In the genomic region with DNA sequence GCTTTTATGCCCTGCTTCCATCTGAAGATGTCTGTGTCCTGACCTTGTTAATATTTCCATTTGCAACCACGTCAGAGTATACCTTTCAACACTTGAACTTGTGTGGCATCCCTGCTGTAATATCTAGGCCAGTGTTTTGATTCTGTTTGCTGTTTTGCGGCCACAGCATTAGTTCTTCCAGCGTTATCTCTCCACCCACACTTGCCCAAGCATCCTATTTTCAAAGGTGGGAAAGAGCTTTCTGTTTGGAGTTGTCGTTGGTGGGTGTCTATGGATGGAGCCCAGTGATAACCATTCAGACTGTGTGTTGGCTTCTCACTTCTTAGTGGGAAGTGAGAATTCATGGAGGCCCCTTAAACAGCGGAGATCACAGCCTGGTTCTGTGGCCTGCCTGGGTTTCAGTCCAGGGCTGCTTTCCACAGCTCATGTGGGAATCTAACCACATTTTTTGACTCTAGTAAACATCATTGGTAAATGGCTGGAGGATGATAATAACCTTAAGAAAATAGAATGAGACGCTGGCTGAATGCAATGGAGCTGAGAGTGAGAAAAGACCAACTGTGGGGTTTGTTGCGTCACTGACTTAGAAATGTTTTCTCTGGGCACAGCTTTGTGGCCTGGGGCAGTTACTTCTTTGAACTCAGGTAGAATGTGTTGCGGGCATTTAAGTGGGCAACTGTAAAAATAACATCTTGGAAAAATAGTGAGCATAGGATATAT, we compare ENCODE assay signal across 12 cellular contexts. TPM values are rescaled to one million over a fixed set of nuclear protein-coding genes. Genes with fewer than 3 reads are reported as not detected.
DNase-seq lines count a peak whose midpoint lies in the region; ATAC-seq, FAIRE-seq and TF ChIP-seq lines count a peak whose summit lies in the region.
"Had no signal": no experiment of that assay in that cellular context is flagged by ENCODE, and none has a peak within 500 bp of the region (broad histone marks: within the 10 kb centered on the region; RNA-seq: fewer than 3 reads in every experiment).

No MANE protein-coding gene starts in this region.

- 81% methylated on average over 8 of the region's 8 CpGs for WGBS in A549 (ENCODE audit: missing lambda C conversion rate)

- H3K27ac Mint-ChIP-seq in memory B cell: peak overlapping the region; percentile 45
- H3K27ac Mint-ChIP-seq: stimulated activated naive CD8-positive, alpha-beta T cell treated with anti-CD3 and anti-CD28 coated beads, Interleukin-15, Interleukin-2, amounts not matched to agents 100 ng/mL and 50 ng/mL, for 24 hours had no signal

- no peaks in the 10 kb centered on the region for H3K9me3 ChIP-seq in A549

- peaks cover 86% of the 10 kb centered on the region for H3K4me1 Mint-ChIP-seq in memory B cell

- peaks cover 14% of the 10 kb centered on the region for H3K4me1 ChIP-seq in A549

- no peak for TF ChIP-seq CTCF in A549 (IDR thresholded peaks at IDR 0.05)

- H3K27me3 Mint-ChIP-seq in memory B cell: no peaks in the 10 kb centered on the region
- H3K27me3 Mint-ChIP-seq: stimulated activated naive CD8-positive, alpha-beta T cell treated with anti-CD3 and anti-CD28 coated beads, Interleukin-15, Interleukin-2, amounts not matched to agents 100 ng/mL and 50 ng/mL, for 24 hours had no signal

- no peak overlapping the region for H3K4me3 ChIP-seq in A549
- H3K4me3 ChIP-seq: cardiac muscle cell had no signal

- TF ChIP-seq EP300 in A549 (IDR thresholded peaks at IDR 0.05): no peak

- DNase-seq in A549 (ENCODE audit: low read depth in 1 of 2, low spot score in 1 of 2) (no peak), HUDEP-2 (lab: John Stamatoyannopoulos, UW; ENCODE audit: unreplicated experiment in 76 of 76) (peak in 72 of 76 experiments; percentile 8 to 83 (median 46)), amniotic epithelial cell (ENCODE audit: low read depth) (peak; percentile 74), memory B cell (ENCODE audit: low spot score in 2 of 2) (no peak), NCI-H1417 (lab: John Stamatoyannopoulos, UW) (no peak), NCI-H1092 treated with DMSO at 0.1 percent for 48 hours (lab: John Stamatoyannopoulos, UW) (no peak)
- no peak for DNase-seq in stimulated activated CD4-positive, alpha-beta T cell treated with anti-CD3 and anti-CD28 coated beads, Interleukin-4, amount 100 ng/mL, for 1 hour
- DNase-seq: glutamatergic neuron, NCI-H524 had no signal

- POLR2A ChIA-PET in A549 (lab: Yijun Ruan, JAX): no interaction called here

- H3K36me3 Mint-ChIP-seq in memory B cell: peaks cover 41% of the 10 kb centered on the region

- H3K27ac ChIP-seq in A549: peak overlapping the region; percentile 15 to 71; a peak in 4 of 6 replicates
- H3K27ac ChIP-seq: cardiac muscle cell had no signal

- no peak for TF ChIP-seq POLR2A in A549 (IDR thresholded peaks at IDR 0.05; ENCODE audit: low read length)

- H3K4me2 ChIP-seq in A549: peak overlapping the region; percentile 55

- TF ChIP-seq RAD21 in A549 (conservative IDR thresholded peaks at IDR 0.05 in 1 of 2, IDR thresholded peaks at IDR 0.05 in 1 of 2): no peak

- 0 out of 6 replicates have a peak, but pooled peaks of 1 of the 2 experiments have one; percentile 13 for ATAC-seq in A549
- no peak for ATAC-seq in memory B cell (ENCODE audit: low read depth)
- ATAC-seq in GM18909 (IDR thresholded peaks at IDR 0.05; ENCODE audit: poor library complexity, unreplicated experiment): no peak

- no peak overlapping the region for H3K4me3 Mint-ChIP-seq in memory B cell
- H3K4me3 Mint-ChIP-seq: stimulated activated naive CD8-positive, alpha-beta T cell treated with anti-CD3 and anti-CD28 coated beads, Interleukin-15, Interleukin-2, amounts not matched to agents 100 ng/mL and 50 ng/mL, for 24 hours had no signal

- CTCF ChIA-PET in A549 (lab: Yijun Ruan, JAX): interaction anchor here (1.2 kb wide), 1 partner anchor 146 kb away, joined by 3 read pairs; no protein-coding TSS in a partner anchor

- H3K9me3 Mint-ChIP-seq in memory B cell: peaks cover 4% of the 10 kb centered on the region
- H3K9me3 Mint-ChIP-seq: stimulated activated naive CD8-positive, alpha-beta T cell treated with anti-CD3 and anti-CD28 coated beads, Interleukin-15, Interleukin-2, amounts not matched to agents 100 ng/mL and 50 ng/mL, for 24 hours had no signal

- no peak for FAIRE-seq in A549 (lab: Jason Lieb, UNC)

TF ChIP-seq in A549, 52 proteins besides CTCF, POLR2A, EP300 and RAD21 (continues in another document):
- TF ChIP-seq CEBPB (IDR thresholded peaks at IDR 0.05) (no peak), HOXB13 (CRISPR knock-in tag; IDR thresholded peaks at IDR 0.05; ENCODE audit: low read depth) (no peak), FOXS1 (CRISPR knock-in tag; IDR thresholded peaks at IDR 0.05) (no peak), ZSCAN20 (CRISPR knock-in tag; IDR thresholded peaks at IDR 0.05) (no peak), RFX5 (IDR thresholded peaks at IDR 0.05) (no peak), KDM1A (IDR thresholded peaks at IDR 0.05; ENCODE audit: low read depth) (no peak), CBX2 (IDR thresholded peaks at IDR 0.05; ENCODE audit: borderline replicate concordance, low read depth) (no peak)
- TF ChIP-seq, protein P1, sequence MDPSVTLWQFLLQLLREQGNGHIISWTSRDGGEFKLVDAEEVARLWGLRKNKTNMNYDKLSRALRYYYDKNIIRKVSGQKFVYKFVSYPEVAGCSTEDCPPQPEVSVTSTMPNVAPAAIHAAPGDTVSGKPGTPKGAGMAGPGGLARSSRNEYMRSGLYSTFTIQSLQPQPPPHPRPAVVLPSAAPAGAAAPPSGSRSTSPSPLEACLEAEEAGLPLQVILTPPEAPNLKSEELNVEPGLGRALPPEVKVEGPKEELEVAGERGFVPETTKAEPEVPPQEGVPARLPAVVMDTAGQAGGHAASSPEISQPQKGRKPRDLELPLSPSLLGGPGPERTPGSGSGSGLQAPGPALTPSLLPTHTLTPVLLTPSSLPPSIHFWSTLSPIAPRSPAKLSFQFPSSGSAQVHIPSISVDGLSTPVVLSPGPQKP (IDR thresholded peaks at IDR 0.05; ENCODE audit: low read depth, low read length): no peak
- TF ChIP-seq, protein P2, sequence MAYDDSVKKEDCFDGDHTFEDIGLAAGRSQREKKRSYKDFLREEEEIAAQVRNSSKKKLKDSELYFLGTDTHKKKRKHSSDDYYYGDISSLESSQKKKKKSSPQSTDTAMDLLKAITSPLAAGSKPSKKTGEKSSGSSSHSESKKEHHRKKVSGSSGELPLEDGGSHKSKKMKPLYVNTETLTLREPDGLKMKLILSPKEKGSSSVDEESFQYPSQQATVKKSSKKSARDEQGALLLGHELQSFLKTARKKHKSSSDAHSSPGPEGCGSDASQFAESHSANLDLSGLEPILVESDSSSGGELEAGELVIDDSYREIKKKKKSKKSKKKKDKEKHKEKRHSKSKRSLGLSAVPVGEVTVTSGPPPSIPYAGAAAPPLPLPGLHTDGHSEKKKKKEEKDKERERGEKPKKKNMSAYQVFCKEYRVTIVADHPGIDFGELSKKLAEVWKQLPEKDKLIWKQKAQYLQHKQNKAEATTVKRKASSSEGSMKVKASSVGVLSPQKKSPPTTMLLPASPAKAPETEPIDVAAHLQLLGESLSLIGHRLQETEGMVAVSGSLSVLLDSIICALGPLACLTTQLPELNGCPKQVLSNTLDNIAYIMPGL (CRISPR knock-in tag; IDR thresholded peaks at IDR 0.05; ENCODE audit: borderline replicate concordance): no peak
- TF ChIP-seq, protein P3, sequence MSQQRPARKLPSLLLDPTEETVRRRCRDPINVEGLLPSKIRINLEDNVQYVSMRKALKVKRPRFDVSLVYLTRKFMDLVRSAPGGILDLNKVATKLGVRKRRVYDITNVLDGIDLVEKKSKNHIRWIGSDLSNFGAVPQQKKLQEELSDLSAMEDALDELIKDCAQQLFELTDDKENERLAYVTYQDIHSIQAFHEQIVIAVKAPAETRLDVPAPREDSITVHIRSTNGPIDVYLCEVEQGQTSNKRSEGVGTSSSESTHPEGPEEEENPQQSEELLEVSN (IDR thresholded peaks at IDR 0.05; ENCODE audit: borderline replicate concordance, low read depth): no peak
- TF ChIP-seq, protein P4, sequence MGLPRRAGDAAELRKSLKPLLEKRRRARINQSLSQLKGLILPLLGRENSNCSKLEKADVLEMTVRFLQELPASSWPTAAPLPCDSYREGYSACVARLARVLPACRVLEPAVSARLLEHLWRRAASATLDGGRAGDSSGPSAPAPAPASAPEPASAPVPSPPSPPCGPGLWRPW (IDR thresholded peaks at IDR 0.05): no peak
- TF ChIP-seq, protein P5, sequence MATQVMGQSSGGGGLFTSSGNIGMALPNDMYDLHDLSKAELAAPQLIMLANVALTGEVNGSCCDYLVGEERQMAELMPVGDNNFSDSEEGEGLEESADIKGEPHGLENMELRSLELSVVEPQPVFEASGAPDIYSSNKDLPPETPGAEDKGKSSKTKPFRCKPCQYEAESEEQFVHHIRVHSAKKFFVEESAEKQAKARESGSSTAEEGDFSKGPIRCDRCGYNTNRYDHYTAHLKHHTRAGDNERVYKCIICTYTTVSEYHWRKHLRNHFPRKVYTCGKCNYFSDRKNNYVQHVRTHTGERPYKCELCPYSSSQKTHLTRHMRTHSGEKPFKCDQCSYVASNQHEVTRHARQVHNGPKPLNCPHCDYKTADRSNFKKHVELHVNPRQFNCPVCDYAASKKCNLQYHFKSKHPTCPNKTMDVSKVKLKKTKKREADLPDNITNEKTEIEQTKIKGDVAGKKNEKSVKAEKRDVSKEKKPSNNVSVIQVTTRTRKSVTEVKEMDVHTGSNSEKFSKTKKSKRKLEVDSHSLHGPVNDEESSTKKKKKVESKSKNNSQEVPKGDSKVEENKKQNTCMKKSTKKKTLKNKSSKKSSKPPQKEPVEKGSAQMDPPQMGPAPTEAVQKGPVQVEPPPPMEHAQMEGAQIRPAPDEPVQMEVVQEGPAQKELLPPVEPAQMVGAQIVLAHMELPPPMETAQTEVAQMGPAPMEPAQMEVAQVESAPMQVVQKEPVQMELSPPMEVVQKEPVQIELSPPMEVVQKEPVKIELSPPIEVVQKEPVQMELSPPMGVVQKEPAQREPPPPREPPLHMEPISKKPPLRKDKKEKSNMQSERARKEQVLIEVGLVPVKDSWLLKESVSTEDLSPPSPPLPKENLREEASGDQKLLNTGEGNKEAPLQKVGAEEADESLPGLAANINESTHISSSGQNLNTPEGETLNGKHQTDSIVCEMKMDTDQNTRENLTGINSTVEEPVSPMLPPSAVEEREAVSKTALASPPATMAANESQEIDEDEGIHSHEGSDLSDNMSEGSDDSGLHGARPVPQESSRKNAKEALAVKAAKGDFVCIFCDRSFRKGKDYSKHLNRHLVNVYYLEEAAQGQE (IDR thresholded peaks at IDR 0.05): no peak

RNA-seq across cellular contexts. Expression of a gene that starts 7.6 kb away (rescaled TPM):
- polyA plus RNA-seq in A549 (2011; rRNA removed) (0.17 and 0.26 TPM in 2 replicates), A549 (2017; fragmentation: RNase III; extraction: RNeasy Plus Mini Kit Qiagen cat#74134 plus additional on column Dnase treatment) (0.08 to 0.14 TPM (median 0.11 TPM) in 3 replicates)
- 0.03 and 0.05 TPM in 2 replicates for polyA plus RNA-seq in A549 (2012; cell fraction: cytosol; rRNA removed)
- 0.04 and 0.06 TPM in 2 replicates for polyA plus RNA-seq in A549 (2012; cell fraction: nucleus; rRNA removed)
- 0.44 and 0.95 TPM in 2 replicates for polyA minus RNA-seq in A549 (2011; rRNA and poly(A)+ RNA removed)

Comparison
In these comparisons a context has a peak if more than half of its experiments do, and no peak if none do; other contexts are left out.
1. DNase-seq: peak in HUDEP-2 (72 of 76) and amniotic epithelial cell (single experiment); none in A549 (0 of 2), memory B cell (0 of 2), NCI-H1417 (0 of 3), stimulated activated CD4-positive, alpha-beta T cell treated with anti-CD3 and anti-CD28 coated beads, Interleukin-4, amount 100 ng/mL, for 1 hour (single experiment) and NCI-H1092 treated with DMSO at 0.1 percent for 48 hours (single experiment).